Comparison of ENCODE assay signal across 14 cellular contexts in genomic region chr1:6483010-6483760, GRCh38. TPM values are rescaled to one million over a fixed set of nuclear protein-coding genes. Genes with fewer than 3 reads are reported as not detected.
A peak's percentile ranks its signal among the peaks of the same experiment; 100 is the strongest.
DNase-seq lines count a peak whose midpoint lies in the region; ATAC-seq, FAIRE-seq and TF ChIP-seq lines count a peak whose summit lies in the region.
"Had no signal": no experiment of that assay in that cellular context is flagged by ENCODE, and none has a peak within 500 bp of the region (broad histone marks: within the 10 kb centered on the region; RNA-seq: fewer than 3 reads in every experiment).

No MANE protein-coding gene starts in this region.

- peaks cover 0 to 16% of the 10 kb centered on the region in 2 donors for H3K4me1 ChIP-seq in thyroid gland
- H3K4me1 ChIP-seq: Caco-2 had no signal

- H3K27ac ChIP-seq in epithelial cell of prostate (peak overlapping the region; percentile 100), thyroid gland (no peak overlapping the region)
- H3K27ac ChIP-seq: adrenal gland had no signal

- H3K9me3 ChIP-seq in thyroid gland: no peaks in the 10 kb centered on the region
- H3K9me3 ChIP-seq: adrenal gland, Caco-2 had no signal

- no peak for ATAC-seq in HG03280 (IDR thresholded peaks at IDR 0.05; ENCODE audit: unreplicated experiment)
- ATAC-seq: activated CD4-positive, alpha-beta T cell treated with anti-CD3 and anti-CD28 coated beads for 36 hours had no signal

- no peak for FAIRE-seq in GM12892 (lab: Jason Lieb, UNC)

- WGBS in thyroid gland, 2 donors: 62 to 70% methylated on average over 11 to 14 of the region's 14 CpGs

- H3K27me3 ChIP-seq in thyroid gland: peaks cover 3% of the 10 kb centered on the region
- H3K27me3 ChIP-seq: adrenal gland had no signal

- DNase-seq in NCI-H187 (lab: John Stamatoyannopoulos, UW) (peak; percentile 26 to 63), NCI-H187 treated with DMSO at 0.1 percent for 48 hours (lab: John Stamatoyannopoulos, UW) (no peak), NCI-H526 (lab: John Stamatoyannopoulos, UW) (peak; percentile 26 to 77), epithelial cell of prostate (ENCODE audit: low read depth, low spot score) (no peak), thyroid gland (peak; percentile 49 to 66), cortex of kidney (lab: John Stamatoyannopoulos, UW) (no peak), GM12892 (ENCODE audit: insufficient read length) (no peak)
- DNase-seq: activated CD4-positive, alpha-beta T cell treated with anti-CD3 and anti-CD28 coated beads for 36 hours; activated T-cell treated with anti-CD3 and anti-CD28 coated beads, Interleukin-2, amount 50 U/mL, for 1 hour; Caco-2; NCI-H1092 treated with DMSO at 0.1 percent for 48 hours; nucleus accumbens had no signal

- H3K36me3 ChIP-seq in thyroid gland: no peaks in the 10 kb centered on the region
- H3K36me3 ChIP-seq: adrenal gland had no signal

- TF ChIP-seq POLR2A in thyroid gland (IDR thresholded peaks at IDR 0.05): no peak
- TF ChIP-seq POLR2A in GM12892 (IDR thresholded peaks at IDR 0.05; ENCODE audit: low read depth, low read length): no peak

- intact Hi-C loops in thyroid gland (cut with DNase I): no loop called here

- H3K4me3 ChIP-seq in thyroid gland (replicated peaks in 1 of 3): no peak overlapping the region
- H3K4me3 ChIP-seq: adrenal gland had no signal

- TF ChIP-seq CTCF in thyroid gland (IDR thresholded peaks at IDR 0.05): no peak

RNA-seq across cellular contexts. Expression of gene PLEKHG5, which starts 8.3 kb away (rescaled TPM):
- 10 to 100 TPM in 1 of 4 donors, 1 to 10 TPM in 3; 5.8 to 12.0 (median 8.4) TPM for total RNA-seq in thyroid gland
- 0.11 TPM for polyA plus RNA-seq in GM12892 (2012; ENCODE audit: missing spikeins)

RNA-seq across cellular contexts. Expression of gene TNFRSF25, which starts 17.2 kb away (rescaled TPM):
- 10 to 100 TPM in 3 of 4 donors, 1 to 10 TPM in 1; 2.2 to 18.9 (median 10.7) TPM for total RNA-seq in thyroid gland
- polyA plus RNA-seq in GM12892 (2012; ENCODE audit: missing spikeins): not detected

RNA-seq across cellular contexts. Expression of gene ESPN, which starts 58.6 kb away (rescaled TPM):
- total RNA-seq in thyroid gland: 1 to 10 TPM in 1 of 4 donors, under 1 TPM in 1, not detected in 2; 0.67 to 5.2 TPM
- not detected for polyA plus RNA-seq in GM12892 (2012; ENCODE audit: missing spikeins)

Comparison
In these comparisons a context has a peak if more than half of its experiments do, and no peak if none do; other contexts are left out.
1. DNase-seq: peak in NCI-H187 (2 of 2), NCI-H526 (2 of 2) and thyroid gland (2 of 2); none in NCI-H187 treated with DMSO at 0.1 percent for 48 hours (single experiment), epithelial cell of prostate (single experiment), cortex of kidney (single experiment) and GM12892 (single experiment).